Comparison of ENCODE assay signal across 7 cellular contexts in genomic region chrX:136496359-136496767, GRCh38. TPM values are rescaled to one million over a fixed set of nuclear protein-coding genes. Genes with fewer than 3 reads are reported as not detected.
A peak's percentile ranks its signal among the peaks of the same experiment; 100 is the strongest.
DNase-seq lines count a peak whose midpoint lies in the region; ATAC-seq and TF ChIP-seq lines count a peak whose summit lies in the region.

No MANE protein-coding gene starts in this region.

- peak overlapping the region; percentile 20; the same call in 1 of the 2 replicates for H2AFZ ChIP-seq in GM23338

- peaks cover 10% of the 10 kb centered on the region for H3K36me3 Mint-ChIP-seq in GM23338 (ENCODE audit: low read depth)
- no peaks in the 10 kb centered on the region for H3K36me3 Mint-ChIP-seq in T-helper 17 cell (ENCODE audit: low read depth)
- H3K36me3 Mint-ChIP-seq in stimulated activated effector memory CD8-positive, alpha-beta T cell treated with anti-CD3 and anti-CD28 coated beads, Interleukin-12 subunit alpha, Interleukin-12 subunit beta, amount 100 ng/mL, for 72 hours = peaks cover 22% of the 10 kb centered on the region

- no peak for ATAC-seq in GM23338
- ATAC-seq in T-helper 17 cell = peak; percentile 3
- no peak for ATAC-seq in gastroesophageal sphincter
- no peak for ATAC-seq in stimulated activated effector memory CD8-positive, alpha-beta T cell treated with anti-CD3 and anti-CD28 coated beads, Interleukin-12 subunit alpha, Interleukin-12 subunit beta, amount 100 ng/mL, for 72 hours
- ATAC-seq in HG03045 (IDR thresholded peaks at IDR 0.05; ENCODE audit: unreplicated experiment) = no peak
- ATAC-seq in sciatic nerve = no peak

- no peaks in the 10 kb centered on the region for H3K27me3 Mint-ChIP-seq in GM23338 (ENCODE audit: insufficient read depth, low read depth, poor library complexity)
- H3K27me3 Mint-ChIP-seq in T-helper 17 cell = no peaks in the 10 kb centered on the region

- no CpG with 5 or more reads among the region's 12 CpGs for WGBS in gastroesophageal sphincter (ENCODE audit: low coverage in 1 of 2), 2 donors

- TF ChIP-seq EP300 in gastroesophageal sphincter (IDR thresholded peaks at IDR 0.05) = no peak

- H3K27ac ChIP-seq in GM23338 (ENCODE audit: low read depth) (peak overlapping the region; percentile 40; the same call in 1 of the 2 replicates), gastroesophageal sphincter (peak overlapping the region; percentile 93 to 98 (median 96))

- H3K9me3 ChIP-seq in T-helper 17 cell (ENCODE audit: control insufficient read depth, low read length, poor library complexity, severe bottlenecking) (no peaks in the 10 kb centered on the region), gastroesophageal sphincter (no peaks in the 10 kb centered on the region)

- H3K4me3 ChIP-seq in GM23338 (peak overlapping the region; percentile 80), gastroesophageal sphincter (peak overlapping the region; percentile 67 to 87)

- peak overlapping the region; percentile 86 for H3K4me3 Mint-ChIP-seq in GM23338
- H3K4me3 Mint-ChIP-seq in T-helper 17 cell = peak overlapping the region; percentile 90
- peak overlapping the region; percentile 71 for H3K4me3 Mint-ChIP-seq in stimulated activated effector memory CD8-positive, alpha-beta T cell treated with anti-CD3 and anti-CD28 coated beads, Interleukin-12 subunit alpha, Interleukin-12 subunit beta, amount 100 ng/mL, for 72 hours

- H3K4me1 ChIP-seq in GM23338 (ENCODE audit: insufficient read depth) = no peaks in the 10 kb centered on the region
- peaks cover 0 to 16% (median 0%) of the 10 kb centered on the region in 3 donors for H3K4me1 ChIP-seq in gastroesophageal sphincter

- H3K27me3 ChIP-seq in GM23338 (ENCODE audit: insufficient read depth) = no peaks in the 10 kb centered on the region
- no peaks in the 10 kb centered on the region for H3K27me3 ChIP-seq in gastroesophageal sphincter

- DNase-seq in GM23338 (ENCODE audit: low spot score) (no peak), T-helper 17 cell (no peak), NCI-H2081 treated with DMSO at 0.1 percent for 48 hours (lab: John Stamatoyannopoulos, UW) (no peak), sciatic nerve (ENCODE audit: low spot score) (no peak)
- DNase-seq in stimulated activated effector memory CD8-positive, alpha-beta T cell treated with anti-CD3 and anti-CD28 coated beads, Interleukin-12 subunit alpha, Interleukin-12 subunit beta, amount 100 ng/mL, for 72 hours (ENCODE audit: low spot score in 2 of 2) = no peak

- H3K9me3 Mint-ChIP-seq in GM23338 = no peaks in the 10 kb centered on the region; the same call in 2 of the 3 replicates
- H3K9me3 Mint-ChIP-seq in stimulated activated effector memory CD8-positive, alpha-beta T cell treated with anti-CD3 and anti-CD28 coated beads, Interleukin-12 subunit alpha, Interleukin-12 subunit beta, amount 100 ng/mL, for 72 hours = no peaks in the 10 kb centered on the region

- peak overlapping the region; percentile 77 for H3K4me2 ChIP-seq in GM23338

- H4K20me1 ChIP-seq in GM23338 (replicated peaks; ENCODE audit: insufficient read depth) = 0 out of 2 replicates have a peak, but pooled peaks cover 3% of the 10 kb centered on the region

- TF ChIP-seq POLR2A in gastroesophageal sphincter (IDR thresholded peaks at IDR 0.05) = no peak

- H3K27ac Mint-ChIP-seq in GM23338 (peak overlapping the region; percentile 92), T-helper 17 cell (peak overlapping the region; percentile 92)
- peak overlapping the region; percentile 72 for H3K27ac Mint-ChIP-seq in stimulated activated effector memory CD8-positive, alpha-beta T cell treated with anti-CD3 and anti-CD28 coated beads, Interleukin-12 subunit alpha, Interleukin-12 subunit beta, amount 100 ng/mL, for 72 hours

- no peaks in the 10 kb centered on the region for H3F3A ChIP-seq in GM23338 (replicated peaks; ENCODE audit: low read depth)

- H3K36me3 ChIP-seq in GM23338 (ENCODE audit: insufficient read depth) = peaks cover 10% of the 10 kb centered on the region; the same call in 1 of the 2 replicates
- peaks cover 0 to 13% of the 10 kb centered on the region in 2 donors for H3K36me3 ChIP-seq in gastroesophageal sphincter

- no peaks in the 10 kb centered on the region for H3K9me2 ChIP-seq in GM23338 (ENCODE audit: insufficient read depth)

- H3K4me1 Mint-ChIP-seq in GM23338 = peaks cover 7% of the 10 kb centered on the region; the same call in 2 of the 3 replicates
- H3K4me1 Mint-ChIP-seq in T-helper 17 cell = peaks cover 9% of the 10 kb centered on the region
- no peaks in the 10 kb centered on the region for H3K4me1 Mint-ChIP-seq in stimulated activated effector memory CD8-positive, alpha-beta T cell treated with anti-CD3 and anti-CD28 coated beads, Interleukin-12 subunit alpha, Interleukin-12 subunit beta, amount 100 ng/mL, for 72 hours

- TF ChIP-seq CTCF in GM23338 (conservative IDR thresholded peaks at IDR 0.05; ENCODE audit: low read depth in 2 of 2) = no peak
- TF ChIP-seq CTCF in gastroesophageal sphincter (IDR thresholded peaks at IDR 0.05) = no peak

- intact Hi-C loops in sciatic nerve (cut with DNase I) = no loop called here

- H3K79me2 ChIP-seq in GM23338 (replicated peaks; ENCODE audit: insufficient read depth) = peaks cover 22% of the 10 kb centered on the region

TF ChIP-seq in GM23338, 12 proteins besides CTCF, POLR2A, EP300 and RAD21:
- TF ChIP-seq ZNF114 (CRISPR knock-in tag; IDR thresholded peaks at IDR 0.05) (no peak), NANOG (IDR thresholded peaks at IDR 0.05; ENCODE audit: borderline replicate concordance) (no peak)

RNA-seq across cellular contexts. Expression of gene HTATSF1, which starts 1.0 kb away (rescaled TPM):
- 85.5 and 92.5 TPM in 2 replicates for total RNA-seq in GM23338 (2014; rRNA removed; shearing (Covaris generic))
- polyA plus RNA-seq in GM23338 (2016; fragmentation: Nextera tagmentation; extraction: Ambion mirVana) = 80.8 and 86.8 TPM in 2 replicates
- total RNA-seq in T-helper 17 cell (10 to 100 TPM; 35.9 to 36.5 TPM), gastroesophageal sphincter (10 to 100 TPM; 62.1 to 76.5 (median 69.4) TPM), sciatic nerve (35.2 TPM)

RNA-seq across cellular contexts. Expression of gene BRS3, which starts 8.6 kb away (rescaled TPM):
- total RNA-seq in GM23338 (2014; rRNA removed; shearing (Covaris generic)) = not detected in 2 replicates
- polyA plus RNA-seq in GM23338 (2016; fragmentation: Nextera tagmentation; extraction: Ambion mirVana) = not detected in 2 replicates
- not detected for total RNA-seq in T-helper 17 cell
- not detected for total RNA-seq in gastroesophageal sphincter
- not detected for total RNA-seq in sciatic nerve

RNA-seq across cellular contexts. Expression of gene VGLL1, which starts 35.7 kb away (rescaled TPM):
- not detected in 2 replicates for total RNA-seq in GM23338 (2014; rRNA removed; shearing (Covaris generic))
- not detected in 2 replicates for polyA plus RNA-seq in GM23338 (2016; fragmentation: Nextera tagmentation; extraction: Ambion mirVana)
- total RNA-seq in T-helper 17 cell = not detected
- under 1 TPM in 1 of 4 donors, not detected in 3; 0.87 TPM for total RNA-seq in gastroesophageal sphincter
- not detected for total RNA-seq in sciatic nerve
